ENCODE assay signal across 8 cellular contexts in the genomic region with DNA sequence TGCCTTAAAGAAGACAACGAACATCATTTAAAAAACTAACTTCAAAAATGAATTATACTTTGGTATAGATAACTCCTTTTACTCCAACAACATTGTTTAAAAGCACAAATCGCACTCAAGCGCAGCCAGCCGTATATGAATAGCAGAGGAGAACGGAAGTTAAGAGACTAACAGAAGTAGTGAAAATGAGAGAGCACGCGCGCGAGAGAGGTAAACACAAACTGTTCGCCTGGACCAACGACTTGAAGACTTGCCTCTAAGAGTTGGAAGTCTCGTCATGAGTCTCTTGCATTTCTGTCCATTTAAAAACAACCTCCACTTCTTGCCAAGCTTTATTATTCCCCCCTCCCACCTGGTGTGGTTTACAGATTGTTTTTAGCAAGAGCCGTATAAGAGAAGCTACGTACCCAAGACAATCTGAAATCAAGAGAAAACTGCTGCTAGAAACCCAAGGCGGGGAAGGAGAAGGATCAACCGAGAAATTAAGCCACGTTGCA. TPM values are rescaled to one million over a fixed set of nuclear protein-coding genes. Genes with fewer than 3 reads are reported as not detected.
DNase-seq lines count a peak whose midpoint lies in the region; ATAC-seq and TF ChIP-seq lines count a peak whose summit lies in the region.

No MANE protein-coding gene starts in this region.

- no peak overlapping the region for H2BK12ac ChIP-seq in H9 (ENCODE audit: insufficient read length, low read depth, low read length)

- H3K18ac ChIP-seq in H9 (ENCODE audit: insufficient read length, low read depth, low read length) = peak overlapping the region; percentile 44

- no peaks in the 10 kb centered on the region for H3K36me3 ChIP-seq in hepatocyte (replicated peaks; ENCODE audit: insufficient read depth, low read depth)

- H3K9me3 Mint-ChIP-seq in H9 = no peaks in the 10 kb centered on the region; a peak in 1 of 5 replicates

- no peak overlapping the region for H2BK120ac ChIP-seq in H9 (ENCODE audit: low read depth, low read length, poor library complexity, severe bottlenecking)

- H3K79me2 ChIP-seq in H9 (ENCODE audit: insufficient read depth, low read length) (peaks cover 45% of the 10 kb centered on the region), hepatocyte (peaks cover 80% of the 10 kb centered on the region)

- no peaks in the 10 kb centered on the region for H4K20me1 ChIP-seq in H9 (ENCODE audit: control insufficient read depth, insufficient read depth, insufficient read length)
- H4K20me1 ChIP-seq in hepatocyte (ENCODE audit: insufficient read depth, poor library complexity, severe bottlenecking) = peaks cover 42% of the 10 kb centered on the region

- H2BK5ac ChIP-seq in H9 (ENCODE audit: insufficient read length, low read length) = peak overlapping the region; percentile 89

- no peak overlapping the region for H3T11ph ChIP-seq in H9 (ENCODE audit: low read length)

- no peak overlapping the region for H2BK15ac ChIP-seq in H9 (ENCODE audit: low read depth, low read length)

- TF ChIP-seq CTCF in H9 (conservative IDR thresholded peaks at IDR 0.05) (no peak), hepatocyte (IDR thresholded peaks at IDR 0.05; ENCODE audit: poor library complexity) (no peak)

- H3K27ac Mint-ChIP-seq in H9 = no peak overlapping the region

- H3K36me3 Mint-ChIP-seq in H9 (ENCODE audit: insufficient read depth in 1 of 3, low read depth in 3 of 3) = peaks cover 17 to 27% (median 20%) of the 10 kb centered on the region in 3 experiments

- H3K27me3 Mint-ChIP-seq in H9 (ENCODE audit: low read depth) = no peaks in the 10 kb centered on the region

- no peak overlapping the region for H2AFZ ChIP-seq in H9 (ENCODE audit: low read length)
- peak overlapping the region; percentile 54 for H2AFZ ChIP-seq in hepatocyte

- peak; percentile 79 for DNase-seq in DMS79 treated with DMSO at 0.1 percent for 48 hours (lab: John Stamatoyannopoulos, UW)
- DNase-seq in H9 = no peak
- peak; percentile 41 for DNase-seq in NOMO-1 treated with DMSO at 0.1 percent for 48 hours (lab: John Stamatoyannopoulos, UW; ENCODE audit: unreplicated experiment)
- DNase-seq in activated effector memory CD4-positive, alpha-beta T cell treated with anti-CD3 and anti-CD28 coated beads, Interleukin-2, amount 50 U/mL, for 16 hours = peak; percentile 77
- peak; percentile 68 for DNase-seq in hepatocyte (ENCODE audit: low spot score)
- peak; percentile 20 for DNase-seq in stimulated activated CD4-positive, alpha-beta T cell treated with anti-CD3 and anti-CD28 coated beads, Interleukin-1b, Interleukin-23, amount 100 ng/mL, for 48 hours
- DNase-seq in islet precursor cell = no peak

- H4K5ac ChIP-seq in H9 (ENCODE audit: insufficient read length, low read depth, low read length) = peak overlapping the region; percentile 89

- peak overlapping the region; percentile 12; the same call in 1 of the 2 replicates for H3K4ac ChIP-seq in H9 (ENCODE audit: low read depth, low read length)

- H3K27me3 ChIP-seq in H9 (ENCODE audit: insufficient read depth, low read length) (no peaks in the 10 kb centered on the region), hepatocyte (no peaks in the 10 kb centered on the region)

- no CpG with 5 or more reads among the region's 17 CpGs for whole genome bisulfite sequencing in H9 (ENCODE audit: extremely low coverage, insufficient read length, low lambda C conversion rate)
- WGBS in hepatocyte (ENCODE audit: low lambda C conversion rate, missing lambda C conversion rate) = 2% methylated on average over 17 of the region's 17 CpGs

- peaks cover 3% of the 10 kb centered on the region for H3K79me1 ChIP-seq in H9 (ENCODE audit: insufficient read depth, low read depth, low read length, poor library complexity, severe bottlenecking)

- H3K14ac ChIP-seq in H9 (ENCODE audit: insufficient read depth, low read length) = peak overlapping the region; percentile 96; the same call in 1 of the 2 replicates

- H3K56ac ChIP-seq in H9 (ENCODE audit: insufficient read length, low read depth, low read length) = peak overlapping the region; percentile 91

- no peak overlapping the region for H2AK5ac ChIP-seq in H9 (ENCODE audit: insufficient read length, low read length)

- H4K91ac ChIP-seq in H9 (ENCODE audit: insufficient read length, low read depth, low read length) = no peak overlapping the region

- H3K4me1 ChIP-seq in H9 (ENCODE audit: insufficient read depth, low read length) = no peaks in the 10 kb centered on the region; the same call in 1 of the 2 replicates
- peaks cover 24% of the 10 kb centered on the region for H3K4me1 ChIP-seq in hepatocyte (ENCODE audit: insufficient read depth)

- H3K4me3 ChIP-seq in hepatocyte = peak overlapping the region; percentile 85

- no peak for ATAC-seq in GM21360 (IDR thresholded peaks at IDR 0.05; ENCODE audit: unreplicated experiment)

- no peak overlapping the region for H2BK20ac ChIP-seq in H9 (ENCODE audit: low read depth, low read length, poor library complexity, severe bottlenecking)

- H3K23ac ChIP-seq in H9 (ENCODE audit: insufficient read length, low read depth, low read length) = peak overlapping the region; percentile 58

- H3K27ac ChIP-seq in H9 (ENCODE audit: insufficient read length, low read depth, low read length) (peak overlapping the region; percentile 81), hepatocyte (peak overlapping the region; percentile 91)

- no peaks in the 10 kb centered on the region for H3K9me2 ChIP-seq in hepatocyte (replicated peaks; ENCODE audit: insufficient read depth)

- peaks cover 13% of the 10 kb centered on the region for H3K23me2 ChIP-seq in H9 (ENCODE audit: insufficient read length, low read depth, low read length, poor library complexity, severe bottlenecking)

- no peaks in the 10 kb centered on the region for H3K9me3 ChIP-seq in H9 (ENCODE audit: control insufficient read depth, low read depth, low read length)
- H3K9me3 ChIP-seq in hepatocyte (ENCODE audit: low read depth) = no peaks in the 10 kb centered on the region

- H3K4me3 Mint-ChIP-seq in H9 = no peak overlapping the region

- H3K4me1 Mint-ChIP-seq in H9 = peaks cover 16 to 28% of the 10 kb centered on the region in 2 experiments

- H3K4me2 ChIP-seq in H9 (ENCODE audit: insufficient read depth, insufficient read length, low read length) = peak overlapping the region; percentile 93
- peak overlapping the region; percentile 79 for H3K4me2 ChIP-seq in hepatocyte

- peak overlapping the region; percentile 73 for H4K8ac ChIP-seq in H9 (replicated peaks; ENCODE audit: insufficient read length, low read depth, low read length)

- peak overlapping the region; percentile 98 for H3K9ac ChIP-seq in H9 (ENCODE audit: extremely low read depth, insufficient read length, low read length)

RNA-seq across cellular contexts. Expression of gene SELENOF, which starts 0.5 kb away (rescaled TPM):
- 140 and 143 TPM in 2 replicates for total RNA-seq in H9 (2021)
- 168 and 204 TPM in 2 replicates for total RNA-seq in hepatocyte
- 167 and 193 TPM in 2 replicates for polyA plus RNA-seq in hepatocyte

RNA-seq across cellular contexts. Expression of gene HS2ST1, which starts 1.0 kb away (rescaled TPM):
- 20.1 and 20.6 TPM in 2 replicates for total RNA-seq in H9 (2021)
- 31.6 and 42.3 TPM in 2 replicates for total RNA-seq in hepatocyte
- 16.9 and 19.1 TPM in 2 replicates for polyA plus RNA-seq in hepatocyte

Comparison
In these comparisons a context has a peak if more than half of its experiments do, and no peak if none do; other contexts are left out.
1. DNase-seq: peak in DMS79 treated with DMSO at 0.1 percent for 48 hours (single experiment), NOMO-1 treated with DMSO at 0.1 percent for 48 hours (single experiment), activated effector memory CD4-positive, alpha-beta T cell treated with anti-CD3 and anti-CD28 coated beads, Interleukin-2, amount 50 U/mL, for 16 hours (single experiment), hepatocyte (single experiment) and stimulated activated CD4-positive, alpha-beta T cell treated with anti-CD3 and anti-CD28 coated beads, Interleukin-1b, Interleukin-23, amount 100 ng/mL, for 48 hours (single experiment); none in H9 (single experiment) and islet precursor cell (single experiment).